ENCODE assay signal across 16 cellular contexts in genomic region chr2:235300368-235301201, GRCh38.
A peak's percentile ranks its signal among the peaks of the same experiment; 100 is the strongest.
DNase-seq lines count a peak whose midpoint lies in the region; ATAC-seq and FAIRE-seq lines count a peak whose summit lies in the region.
"Had no signal": no experiment of that assay in that cellular context is flagged by ENCODE, and none has a peak within 500 bp of the region (broad histone marks: within the 10 kb centered on the region; RNA-seq: fewer than 3 reads in every experiment).

No MANE protein-coding gene starts in this region.

- DNase-seq in A172 (ENCODE audit: low spot score) (peak; percentile 35), GM04503 (ENCODE audit: low read depth) (peak; percentile 32), RCC 7860 (ENCODE audit: low spot score) (peak; percentile 58), fibroblast of the conjunctiva (ENCODE audit: low read depth) (peak; percentile 66), NOMO-1 treated with DMSO at 0.1 percent for 48 hours (lab: John Stamatoyannopoulos, UW; ENCODE audit: unreplicated experiment) (no peak)
- DNase-seq: CD8-positive, alpha-beta T cell; naive B cell; NCI-H187 treated with DMSO at 0.1 percent for 48 hours; stimulated activated CD4-positive, alpha-beta T cell treated with anti-CD3 and anti-CD28 coated beads, Interleukin-2, amount 100 ng/mL, for 48 hours; T-cell had no signal

- ATAC-seq in HG03342 (IDR thresholded peaks at IDR 0.05; ENCODE audit: unreplicated experiment) (no peak), GM18870 (IDR thresholded peaks at IDR 0.05; ENCODE audit: unreplicated experiment) (no peak), GM21423 (IDR thresholded peaks at IDR 0.05; ENCODE audit: unreplicated experiment) (no peak)
- ATAC-seq: CD8-positive, alpha-beta T cell; gastroesophageal sphincter; GM23338; T-cell had no signal

- peak; percentile 82 for FAIRE-seq in RCC 7860 (lab: Jason Lieb, UNC)
- FAIRE-seq: GM18507 had no signal
